8 cellular contexts compared by ENCODE assay signal in the genomic region with DNA sequence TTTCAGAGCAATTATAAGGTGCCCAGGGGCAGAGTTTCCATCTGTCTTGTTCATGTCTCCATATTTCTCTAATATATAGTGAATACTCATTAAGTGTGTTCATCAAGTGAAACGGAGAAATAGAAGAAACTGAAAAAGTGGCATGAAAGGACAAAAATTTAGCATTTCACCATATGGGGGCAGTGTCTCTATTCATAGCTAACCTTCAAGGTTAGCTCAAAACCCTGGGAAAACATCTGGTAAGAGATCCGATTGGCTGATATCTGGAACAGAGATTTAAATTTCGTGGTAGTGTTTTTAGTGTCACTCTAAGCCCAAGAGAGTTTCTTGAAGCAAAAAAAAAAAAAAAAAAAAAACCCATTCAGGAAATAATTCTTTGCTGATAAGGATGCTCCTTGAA.
A peak's percentile ranks its signal among the peaks of the same experiment; 100 is the strongest.
DNase-seq lines count a peak whose midpoint lies in the region; ATAC-seq, FAIRE-seq and TF ChIP-seq lines count a peak whose summit lies in the region.

No MANE protein-coding gene starts in this region.

- TF ChIP-seq CTCF in C4-2B (conservative IDR thresholded peaks at IDR 0.05): peak; percentile 47

- DNase-seq in GM19239 (ENCODE audit: insufficient read length, low spot score) (no peak), SW480 (ENCODE audit: low spot score) (peak; percentile 4), germinal center (ENCODE audit: low spot score) (peak; percentile 40), AG08395 (ENCODE audit: low spot score) (no peak)

- peak; percentile 70 for FAIRE-seq in GM19239 (lab: Jason Lieb, UNC)

- no peak overlapping the region for H3K27ac ChIP-seq in C4-2B

- no peak for ATAC-seq in GM19455 (IDR thresholded peaks at IDR 0.05; ENCODE audit: unreplicated experiment)
- no peak for ATAC-seq in GM18907 (IDR thresholded peaks at IDR 0.05; ENCODE audit: unreplicated experiment)
- no peak for ATAC-seq in HG03432 (IDR thresholded peaks at IDR 0.05; ENCODE audit: unreplicated experiment)

Comparison
In these comparisons a context has a peak if more than half of its experiments do, and no peak if none do; other contexts are left out.
1. DNase-seq: peak in SW480 (single experiment) and germinal center (single experiment); none in GM19239 (single experiment) and AG08395 (single experiment).